In genomic region chr16:88487920-88488842, GRCh38 we compare ENCODE assay signal across 1 cellular context.
TF ChIP-seq lines count a peak whose summit lies in the region.

No MANE protein-coding gene starts in this region.

TF ChIP-seq in HepG2, 621 proteins besides CTCF, POLR2A, EP300 and RAD21 (continued from another document and continues in another):
- TF ChIP-seq, protein P1, sequence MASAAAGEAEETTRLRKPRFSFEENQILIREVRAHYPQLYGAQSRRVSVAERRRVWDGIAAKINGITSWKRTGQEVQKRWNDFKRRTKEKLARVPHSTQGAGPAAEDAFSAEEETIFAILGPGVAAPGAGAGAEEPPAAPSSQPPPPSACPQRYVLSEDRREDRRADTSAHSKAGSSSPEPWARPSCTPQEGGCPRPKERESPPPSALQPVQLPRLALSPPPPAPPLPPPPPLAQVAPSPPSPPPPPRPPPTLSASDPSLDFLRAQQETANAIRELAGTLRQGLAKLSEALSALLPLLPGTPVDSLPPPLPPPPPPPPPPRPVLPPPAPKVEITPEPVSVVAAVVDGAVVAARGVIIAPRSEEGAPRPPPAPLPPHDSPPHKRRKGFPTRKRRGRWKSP (CRISPR knock-in tag; IDR thresholded peaks at IDR 0.05) = peak; percentile 100
- peak; percentile 99 for TF ChIP-seq ZNF710 (CRISPR knock-in tag; IDR thresholded peaks at IDR 0.05; ENCODE audit: borderline replicate concordance)
- no peak for TF ChIP-seq LCORL (IDR thresholded peaks at IDR 0.05)
- peak; percentile 97 for TF ChIP-seq LCORL (CRISPR knock-in tag; IDR thresholded peaks at IDR 0.05)
- peak; percentile 98 for TF ChIP-seq FOXJ3 (CRISPR knock-in tag; IDR thresholded peaks at IDR 0.05; ENCODE audit: borderline replicate concordance)
- peak; percentile 100; the same call in 1 of the 2 replicates for TF ChIP-seq THYN1 (CRISPR knock-in tag; IDR thresholded peaks at IDR 0.05; ENCODE audit: borderline replicate concordance, low read depth)
- peak; percentile 92 for TF ChIP-seq ZNF768 (CRISPR knock-in tag; IDR thresholded peaks at IDR 0.05)
- TF ChIP-seq, protein P2, sequence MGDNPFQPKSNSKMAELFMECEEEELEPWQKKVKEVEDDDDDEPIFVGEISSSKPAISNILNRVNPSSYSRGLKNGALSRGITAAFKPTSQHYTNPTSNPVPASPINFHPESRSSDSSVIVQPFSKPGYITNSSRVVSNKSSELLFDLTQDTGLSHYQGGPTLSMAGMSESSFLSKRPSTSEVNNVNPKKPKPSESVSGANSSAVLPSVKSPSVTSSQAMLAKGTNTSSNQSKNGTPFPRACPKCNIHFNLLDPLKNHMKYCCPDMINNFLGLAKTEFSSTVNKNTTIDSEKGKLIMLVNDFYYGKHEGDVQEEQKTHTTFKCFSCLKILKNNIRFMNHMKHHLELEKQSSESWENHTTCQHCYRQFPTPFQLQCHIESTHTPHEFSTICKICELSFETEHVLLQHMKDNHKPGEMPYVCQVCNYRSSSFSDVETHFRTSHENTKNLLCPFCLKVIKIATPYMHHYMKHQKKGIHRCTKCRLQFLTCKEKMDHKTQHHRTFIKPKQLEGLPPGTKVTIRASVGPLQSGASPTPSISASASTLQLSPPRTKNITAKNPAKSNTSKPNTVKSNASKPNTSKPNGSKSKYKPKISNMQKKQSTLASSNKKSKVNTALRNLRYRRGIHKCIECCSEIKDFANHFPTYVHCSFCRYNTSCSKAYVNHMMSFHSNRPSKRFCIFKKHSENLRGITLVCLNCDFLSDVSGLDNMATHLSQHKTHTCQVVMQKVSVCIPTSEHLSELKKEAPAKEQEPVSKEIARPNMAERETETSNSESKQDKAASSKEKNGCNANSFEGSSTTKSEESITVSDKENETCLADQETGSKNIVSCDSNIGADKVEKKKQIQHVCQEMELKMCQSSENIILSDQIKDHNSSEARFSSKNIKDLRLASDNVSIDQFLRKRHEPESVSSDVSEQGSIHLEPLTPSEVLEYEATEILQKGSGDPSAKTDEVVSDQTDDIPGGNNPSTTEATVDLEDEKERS (CRISPR knock-in tag; IDR thresholded peaks at IDR 0.05) = peak; percentile 100
- peak; percentile 99 for TF ChIP-seq ZFP1 (CRISPR knock-in tag; IDR thresholded peaks at IDR 0.05)
- peak; percentile 95 for TF ChIP-seq ZNF281 (CRISPR knock-in tag; IDR thresholded peaks at IDR 0.05; ENCODE audit: borderline replicate concordance)
- TF ChIP-seq, protein P3, sequence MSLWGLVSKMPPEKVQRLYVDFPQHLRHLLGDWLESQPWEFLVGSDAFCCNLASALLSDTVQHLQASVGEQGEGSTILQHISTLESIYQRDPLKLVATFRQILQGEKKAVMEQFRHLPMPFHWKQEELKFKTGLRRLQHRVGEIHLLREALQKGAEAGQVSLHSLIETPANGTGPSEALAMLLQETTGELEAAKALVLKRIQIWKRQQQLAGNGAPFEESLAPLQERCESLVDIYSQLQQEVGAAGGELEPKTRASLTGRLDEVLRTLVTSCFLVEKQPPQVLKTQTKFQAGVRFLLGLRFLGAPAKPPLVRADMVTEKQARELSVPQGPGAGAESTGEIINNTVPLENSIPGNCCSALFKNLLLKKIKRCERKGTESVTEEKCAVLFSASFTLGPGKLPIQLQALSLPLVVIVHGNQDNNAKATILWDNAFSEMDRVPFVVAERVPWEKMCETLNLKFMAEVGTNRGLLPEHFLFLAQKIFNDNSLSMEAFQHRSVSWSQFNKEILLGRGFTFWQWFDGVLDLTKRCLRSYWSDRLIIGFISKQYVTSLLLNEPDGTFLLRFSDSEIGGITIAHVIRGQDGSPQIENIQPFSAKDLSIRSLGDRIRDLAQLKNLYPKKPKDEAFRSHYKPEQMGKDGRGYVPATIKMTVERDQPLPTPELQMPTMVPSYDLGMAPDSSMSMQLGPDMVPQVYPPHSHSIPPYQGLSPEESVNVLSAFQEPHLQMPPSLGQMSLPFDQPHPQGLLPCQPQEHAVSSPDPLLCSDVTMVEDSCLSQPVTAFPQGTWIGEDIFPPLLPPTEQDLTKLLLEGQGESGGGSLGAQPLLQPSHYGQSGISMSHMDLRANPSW (CRISPR knock-in tag; IDR thresholded peaks at IDR 0.05; ENCODE audit: borderline replicate concordance) = peak; percentile 100
- no peak for TF ChIP-seq MAFK (conservative IDR thresholded peaks at IDR 0.05 in 1 of 2, IDR thresholded peaks at IDR 0.05 in 1 of 2; ENCODE audit: low read length in 2 of 2)
- TF ChIP-seq YY1 (IDR thresholded peaks at IDR 0.05; ENCODE audit: insufficient read depth, insufficient replicate concordance, low read depth, low read length) = peak; percentile 74
- TF ChIP-seq ZNF841 (CRISPR knock-in tag; IDR thresholded peaks at IDR 0.05; ENCODE audit: borderline replicate concordance) = peak; percentile 100
- TF ChIP-seq ZFP36 (IDR thresholded peaks at IDR 0.05; ENCODE audit: borderline replicate concordance, low read depth, low read length, partially characterized antibody) = no peak
- peak; percentile 99 for TF ChIP-seq HDAC2 (CRISPR knock-in tag; IDR thresholded peaks at IDR 0.05)
- TF ChIP-seq KLF6 (CRISPR knock-in tag; IDR thresholded peaks at IDR 0.05) = peak; percentile 100
- TF ChIP-seq ZNF441 (CRISPR knock-in tag; IDR thresholded peaks at IDR 0.05; ENCODE audit: borderline replicate concordance) = peak; percentile 100
- peak; percentile 98 for TF ChIP-seq ZNF549 (CRISPR knock-in tag; IDR thresholded peaks at IDR 0.05)
- peak; percentile 100 for TF ChIP-seq ZNF367 (CRISPR knock-in tag; IDR thresholded peaks at IDR 0.05; ENCODE audit: borderline replicate concordance)
- TF ChIP-seq MNT (IDR thresholded peaks at IDR 0.05) = peak; percentile 99
- peak; percentile 100 for TF ChIP-seq ZNF558 (CRISPR knock-in tag; IDR thresholded peaks at IDR 0.05; ENCODE audit: borderline replicate concordance)
- TF ChIP-seq TEAD2 (CRISPR knock-in tag; IDR thresholded peaks at IDR 0.05) = peak; percentile 100
- TF ChIP-seq, protein P4, sequence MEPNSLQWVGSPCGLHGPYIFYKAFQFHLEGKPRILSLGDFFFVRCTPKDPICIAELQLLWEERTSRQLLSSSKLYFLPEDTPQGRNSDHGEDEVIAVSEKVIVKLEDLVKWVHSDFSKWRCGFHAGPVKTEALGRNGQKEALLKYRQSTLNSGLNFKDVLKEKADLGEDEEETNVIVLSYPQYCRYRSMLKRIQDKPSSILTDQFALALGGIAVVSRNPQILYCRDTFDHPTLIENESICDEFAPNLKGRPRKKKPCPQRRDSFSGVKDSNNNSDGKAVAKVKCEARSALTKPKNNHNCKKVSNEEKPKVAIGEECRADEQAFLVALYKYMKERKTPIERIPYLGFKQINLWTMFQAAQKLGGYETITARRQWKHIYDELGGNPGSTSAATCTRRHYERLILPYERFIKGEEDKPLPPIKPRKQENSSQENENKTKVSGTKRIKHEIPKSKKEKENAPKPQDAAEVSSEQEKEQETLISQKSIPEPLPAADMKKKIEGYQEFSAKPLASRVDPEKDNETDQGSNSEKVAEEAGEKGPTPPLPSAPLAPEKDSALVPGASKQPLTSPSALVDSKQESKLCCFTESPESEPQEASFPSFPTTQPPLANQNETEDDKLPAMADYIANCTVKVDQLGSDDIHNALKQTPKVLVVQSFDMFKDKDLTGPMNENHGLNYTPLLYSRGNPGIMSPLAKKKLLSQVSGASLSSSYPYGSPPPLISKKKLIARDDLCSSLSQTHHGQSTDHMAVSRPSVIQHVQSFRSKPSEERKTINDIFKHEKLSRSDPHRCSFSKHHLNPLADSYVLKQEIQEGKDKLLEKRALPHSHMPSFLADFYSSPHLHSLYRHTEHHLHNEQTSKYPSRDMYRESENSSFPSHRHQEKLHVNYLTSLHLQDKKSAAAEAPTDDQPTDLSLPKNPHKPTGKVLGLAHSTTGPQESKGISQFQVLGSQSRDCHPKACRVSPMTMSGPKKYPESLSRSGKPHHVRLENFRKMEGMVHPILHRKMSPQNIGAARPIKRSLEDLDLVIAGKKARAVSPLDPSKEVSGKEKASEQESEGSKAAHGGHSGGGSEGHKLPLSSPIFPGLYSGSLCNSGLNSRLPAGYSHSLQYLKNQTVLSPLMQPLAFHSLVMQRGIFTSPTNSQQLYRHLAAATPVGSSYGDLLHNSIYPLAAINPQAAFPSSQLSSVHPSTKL (CRISPR knock-in tag; IDR thresholded peaks at IDR 0.05) = peak; percentile 99
- peak; percentile 100 for TF ChIP-seq ZFP90 (CRISPR knock-in tag; IDR thresholded peaks at IDR 0.05; ENCODE audit: borderline replicate concordance)
- no peak; the same call in none of the 2 replicates for TF ChIP-seq RFX5 (IDR thresholded peaks at IDR 0.05; ENCODE audit: low read depth, low read length)
- TF ChIP-seq, protein P5, sequence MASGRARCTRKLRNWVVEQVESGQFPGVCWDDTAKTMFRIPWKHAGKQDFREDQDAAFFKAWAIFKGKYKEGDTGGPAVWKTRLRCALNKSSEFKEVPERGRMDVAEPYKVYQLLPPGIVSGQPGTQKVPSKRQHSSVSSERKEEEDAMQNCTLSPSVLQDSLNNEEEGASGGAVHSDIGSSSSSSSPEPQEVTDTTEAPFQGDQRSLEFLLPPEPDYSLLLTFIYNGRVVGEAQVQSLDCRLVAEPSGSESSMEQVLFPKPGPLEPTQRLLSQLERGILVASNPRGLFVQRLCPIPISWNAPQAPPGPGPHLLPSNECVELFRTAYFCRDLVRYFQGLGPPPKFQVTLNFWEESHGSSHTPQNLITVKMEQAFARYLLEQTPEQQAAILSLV (CRISPR knock-in tag; IDR thresholded peaks at IDR 0.05; ENCODE audit: borderline replicate concordance) = peak; percentile 100
- TF ChIP-seq SP140L (CRISPR knock-in tag; IDR thresholded peaks at IDR 0.05; ENCODE audit: borderline replicate concordance) = peak; percentile 100
- peak; percentile 100 for TF ChIP-seq ZNF20 (CRISPR knock-in tag; IDR thresholded peaks at IDR 0.05)
- TF ChIP-seq ZBTB1 (CRISPR knock-in tag; IDR thresholded peaks at IDR 0.05; ENCODE audit: borderline replicate concordance) = peak; percentile 96
- TF ChIP-seq BORCS8-MEF2B (CRISPR knock-in tag; IDR thresholded peaks at IDR 0.05) = peak; percentile 100
- TF ChIP-seq TRIM22 (IDR thresholded peaks at IDR 0.05) = no peak
- peak; percentile 97 for TF ChIP-seq ATF2 (CRISPR knock-in tag; IDR thresholded peaks at IDR 0.05)
- TF ChIP-seq ZBTB7A (CRISPR knock-in tag; IDR thresholded peaks at IDR 0.05) = peak; percentile 100
- TF ChIP-seq HOXD1 (CRISPR knock-in tag; IDR thresholded peaks at IDR 0.05) = peak; percentile 100
- peak; percentile 71 for TF ChIP-seq ZNF24 (IDR thresholded peaks at IDR 0.05)
- peak; percentile 100 for TF ChIP-seq MXD4 (CRISPR knock-in tag; IDR thresholded peaks at IDR 0.05)
- TF ChIP-seq HCFC1 (IDR thresholded peaks at IDR 0.05; ENCODE audit: low read depth, low read length) = peak; percentile 32; the same call in 1 of the 2 replicates
